ENCODE assay signal across 11 cellular contexts in the genomic region with DNA sequence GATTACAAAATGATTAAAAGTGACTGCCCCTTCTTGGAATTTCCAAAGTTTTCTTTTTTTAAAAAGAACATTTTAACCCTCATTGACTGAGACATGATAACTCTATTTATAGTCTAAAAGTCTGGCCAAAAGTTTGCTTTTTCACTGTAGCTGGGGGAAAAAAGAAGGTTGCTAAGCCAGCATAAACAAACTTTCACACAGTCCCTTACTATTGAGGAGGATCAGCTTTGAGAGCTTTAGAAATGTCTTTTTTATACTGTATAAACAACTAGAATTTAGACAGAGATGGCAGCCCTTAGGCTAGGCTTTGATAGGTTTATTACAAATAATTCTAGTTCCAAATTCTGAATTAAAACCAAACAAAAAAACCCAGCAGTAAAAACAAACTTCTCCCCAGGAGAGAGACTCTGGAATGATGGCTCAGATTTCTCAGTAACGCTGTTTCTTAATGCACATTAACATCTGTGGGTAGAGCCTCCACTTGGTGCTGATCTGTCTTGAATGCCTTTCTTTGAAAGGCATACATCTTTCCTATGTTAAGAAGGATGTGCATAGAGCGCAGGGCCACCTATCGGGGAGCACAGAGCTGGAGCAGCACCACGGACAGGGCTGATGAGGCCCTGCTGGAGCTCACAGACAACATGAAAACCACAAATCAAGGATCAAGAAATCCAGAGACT.
A peak's percentile ranks its signal among the peaks of the same experiment; 100 is the strongest.
DNase-seq lines count a peak whose midpoint lies in the region; ATAC-seq, FAIRE-seq and TF ChIP-seq lines count a peak whose summit lies in the region.
"Had no signal": no experiment of that assay in that cellular context is flagged by ENCODE, and none has a peak within 500 bp of the region (broad histone marks: within the 10 kb centered on the region; RNA-seq: fewer than 3 reads in every experiment).

No MANE protein-coding gene starts in this region.

- no peaks in the 10 kb centered on the region for H3K9me3 ChIP-seq in K562 (replicated peaks; ENCODE audit: control insufficient read depth, insufficient read depth, low read depth, low read length)
- H3K9me3 ChIP-seq in left lung: no peaks in the 10 kb centered on the region
- H3K9me3 ChIP-seq: ovary, uterus had no signal

- 0 out of 3 replicates have a peak, but pooled peaks cover 3% of the 10 kb centered on the region for H3K36me3 ChIP-seq in K562 (ENCODE audit: control insufficient read depth, insufficient read depth, low read length)
- peaks cover 0 to 14% of the 10 kb centered on the region in 2 donors for H3K36me3 ChIP-seq in left lung
- H3K36me3 ChIP-seq: ovary, uterus had no signal

- peaks cover 9 to 17% of the 10 kb centered on the region in 2 experiments for H3K4me1 ChIP-seq in K562 (replicated peaks in 1 of 2; ENCODE audit: control insufficient read depth in 2 of 2, insufficient read depth in 2 of 2, low read length in 2 of 2)
- peaks cover 12 to 29% of the 10 kb centered on the region in 2 donors for H3K4me1 ChIP-seq in left lung

- in situ Hi-C loops in K562 (cut with MboI): loop anchor here (25.0 kb wide), 1 partner anchor 446 kb away; no protein-coding TSS in a partner anchor

- no peak overlapping the region for H3K4me3 ChIP-seq in K562
- H3K4me3 ChIP-seq in left lung: no peak overlapping the region
- H3K4me3 ChIP-seq: ovary, uterus had no signal

- H3K27ac Mint-ChIP-seq in immature natural killer cell: no peak overlapping the region

- H3K36me3 Mint-ChIP-seq in immature natural killer cell: peaks cover 0 to 4% (median 0%) of the 10 kb centered on the region in 3 donors

- no peak overlapping the region for H3K4me3 Mint-ChIP-seq in immature natural killer cell

- WGBS in K562 (ENCODE audit: insufficient coverage, low coverage, missing lambda C conversion rate): 37% methylated on average over 4 of the region's 4 CpGs

- H3K27me3 Mint-ChIP-seq in immature natural killer cell (ENCODE audit: low read depth in 3 of 3): peaks cover 0 to 7% (median 3%) of the 10 kb centered on the region in 3 donors

- no peak overlapping the region for H3K9ac ChIP-seq in K562 (ENCODE audit: insufficient read depth in 1 of 2, low read depth in 2 of 2, low read length in 2 of 2)

- H3K4me1 Mint-ChIP-seq in immature natural killer cell: no peaks in the 10 kb centered on the region

- TF ChIP-seq CTCF in K562 (IDR thresholded peaks at IDR 0.05 in 2 of 3, conservative IDR thresholded peaks at IDR 0.05 in 1 of 3; ENCODE audit: insufficient read depth in 2 of 3, low read depth in 1 of 3, low read length in 3 of 3) (peak in 2 of 3 experiments; percentile 15 to 32; a peak in 2 of 6 replicates), left lung (IDR thresholded peaks at IDR 0.05) (no peak)

- H3K9me1 ChIP-seq in K562 (ENCODE audit: control insufficient read depth, insufficient read depth, low read length): no peaks in the 10 kb centered on the region

- CTCF ChIA-PET in K562 (lab: Yijun Ruan, JAX; ENCODE audit: low intra/inter-chr PET ratio): interaction anchor here (1.3 kb wide), 1 partner anchor 209 kb away, joined by 4 read pairs; no protein-coding TSS in a partner anchor

- H3K27me3 ChIP-seq in K562 (ENCODE audit: control insufficient read depth in 2 of 2, insufficient read depth in 2 of 2, low read length in 2 of 2) (no peaks in the 10 kb centered on the region), left lung (no peaks in the 10 kb centered on the region)
- H3K27me3 ChIP-seq: ovary, uterus had no signal

- no peaks in the 10 kb centered on the region for H3K9me3 Mint-ChIP-seq in immature natural killer cell

- no peak for TF ChIP-seq EP300 in K562 (IDR thresholded peaks at IDR 0.05; ENCODE audit: low read length)

- intact Hi-C loops in K562 (cut with micrococcal nuclease) (loop anchor here (5.0 kb wide), 1 partner anchor 36 kb away; no protein-coding TSS in a partner anchor), left lung (cut with DNase I) (no loop called here)

- peak; percentile 57 for FAIRE-seq in K562 (lab: Jason Lieb, UNC)

- H4K20me1 ChIP-seq in K562 (replicated peaks; ENCODE audit: control insufficient read depth, insufficient read depth, low read length): no peaks in the 10 kb centered on the region

- no peak for TF ChIP-seq RAD21 in K562 (CRISPR knock-in tag; conservative IDR thresholded peaks at IDR 0.05 in 1 of 2, IDR thresholded peaks at IDR 0.05 in 1 of 2)

- no TSS peak for BruUV-seq in K562 (replicated peaks; lab: Mats Ljungman, UMichigan)

- no peak for TF ChIP-seq POLR2A in K562 (conservative IDR thresholded peaks at IDR 0.05)

- peak; percentile 44 for DNase-seq in Ammon's horn (ENCODE audit: low spot score)
- peak; percentile 33 for DNase-seq in HPDE6-E6E7 (ENCODE audit: extremely low spot score)
- peak in 3 of 4 experiments; percentile 16 to 46 (median 20) for DNase-seq in K562 (ENCODE audit: extremely low read depth in 1 of 4, low spot score in 3 of 4)
- DNase-seq in left lung: no peak
- no peak for DNase-seq in immature natural killer cell
- DNase-seq: T-helper 1 cell, uterus had no signal

- no peak overlapping the region for H3K4me2 ChIP-seq in K562 (ENCODE audit: insufficient read depth, low read length)

- H3K79me2 ChIP-seq in K562 (ENCODE audit: control insufficient read depth, insufficient read depth, low read length): no peaks in the 10 kb centered on the region

- POLR2A ChIA-PET in K562 (lab: Yijun Ruan, JAX): interaction anchor here (1.1 kb wide), 1 partner anchor 11 kb away, joined by 4 read pairs; no protein-coding TSS in a partner anchor

- no peak overlapping the region for H2AFZ ChIP-seq in K562 (ENCODE audit: low read depth, low read length)

- ATAC-seq in K562: peak; percentile 87
- peak; percentile 30 for ATAC-seq in left lung
- no peak for ATAC-seq in HG03520 (IDR thresholded peaks at IDR 0.05; ENCODE audit: unreplicated experiment)
- ATAC-seq in HG03342 (IDR thresholded peaks at IDR 0.05; ENCODE audit: unreplicated experiment): no peak
- ATAC-seq in HG03280 (IDR thresholded peaks at IDR 0.05; ENCODE audit: unreplicated experiment): no peak

- no peak overlapping the region for H3K27ac ChIP-seq in K562 (ENCODE audit: extremely low read depth, low read depth, low read length)
- H3K27ac ChIP-seq in left lung: peak overlapping the region in 1 of 2 donors; percentile 9
- H3K27ac ChIP-seq: ovary had no signal

TF ChIP-seq in K562, 482 proteins besides CTCF, POLR2A, EP300 and RAD21:
- TF ChIP-seq PCBP2 (IDR thresholded peaks at IDR 0.05; ENCODE audit: low read depth, low read length, poor library complexity, severe bottlenecking): no peak
- peak; percentile 87 for TF ChIP-seq MIER1 (IDR thresholded peaks at IDR 0.05; ENCODE audit: low read depth)
- TF ChIP-seq, protein P1, sequence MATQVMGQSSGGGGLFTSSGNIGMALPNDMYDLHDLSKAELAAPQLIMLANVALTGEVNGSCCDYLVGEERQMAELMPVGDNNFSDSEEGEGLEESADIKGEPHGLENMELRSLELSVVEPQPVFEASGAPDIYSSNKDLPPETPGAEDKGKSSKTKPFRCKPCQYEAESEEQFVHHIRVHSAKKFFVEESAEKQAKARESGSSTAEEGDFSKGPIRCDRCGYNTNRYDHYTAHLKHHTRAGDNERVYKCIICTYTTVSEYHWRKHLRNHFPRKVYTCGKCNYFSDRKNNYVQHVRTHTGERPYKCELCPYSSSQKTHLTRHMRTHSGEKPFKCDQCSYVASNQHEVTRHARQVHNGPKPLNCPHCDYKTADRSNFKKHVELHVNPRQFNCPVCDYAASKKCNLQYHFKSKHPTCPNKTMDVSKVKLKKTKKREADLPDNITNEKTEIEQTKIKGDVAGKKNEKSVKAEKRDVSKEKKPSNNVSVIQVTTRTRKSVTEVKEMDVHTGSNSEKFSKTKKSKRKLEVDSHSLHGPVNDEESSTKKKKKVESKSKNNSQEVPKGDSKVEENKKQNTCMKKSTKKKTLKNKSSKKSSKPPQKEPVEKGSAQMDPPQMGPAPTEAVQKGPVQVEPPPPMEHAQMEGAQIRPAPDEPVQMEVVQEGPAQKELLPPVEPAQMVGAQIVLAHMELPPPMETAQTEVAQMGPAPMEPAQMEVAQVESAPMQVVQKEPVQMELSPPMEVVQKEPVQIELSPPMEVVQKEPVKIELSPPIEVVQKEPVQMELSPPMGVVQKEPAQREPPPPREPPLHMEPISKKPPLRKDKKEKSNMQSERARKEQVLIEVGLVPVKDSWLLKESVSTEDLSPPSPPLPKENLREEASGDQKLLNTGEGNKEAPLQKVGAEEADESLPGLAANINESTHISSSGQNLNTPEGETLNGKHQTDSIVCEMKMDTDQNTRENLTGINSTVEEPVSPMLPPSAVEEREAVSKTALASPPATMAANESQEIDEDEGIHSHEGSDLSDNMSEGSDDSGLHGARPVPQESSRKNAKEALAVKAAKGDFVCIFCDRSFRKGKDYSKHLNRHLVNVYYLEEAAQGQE (CRISPR knock-in tag; IDR thresholded peaks at IDR 0.05; ENCODE audit: low read depth): 0 out of 2 replicates have a peak, but pooled peaks have one; percentile 81
- TF ChIP-seq EHMT2 (IDR thresholded peaks at IDR 0.05): peak; percentile 94
- TF ChIP-seq TCF3 (CRISPR knock-in tag; IDR thresholded peaks at IDR 0.05): peak; percentile 33; the same call in 1 of the 2 replicates
- 0 out of 2 replicates have a peak, but pooled peaks have one; percentile 14 for TF ChIP-seq CBFA2T3 (IDR thresholded peaks at IDR 0.05)
TF ChIP-seq in K562: peak in this region for 5.

Comparison
In these comparisons a context has a peak if more than half of its experiments do, and no peak if none do; other contexts are left out.
1. DNase-seq: peak in Ammon's horn (single experiment), HPDE6-E6E7 (single experiment) and K562 (3 of 4); none in left lung (0 of 2) and immature natural killer cell (0 of 3).
2. ATAC-seq: peak in K562 (single experiment) and left lung (single experiment); none in HG03520 (single experiment), HG03342 (single experiment) and HG03280 (single experiment).
3. CTCF ChIP-seq: peak in K562 (2 of 3); none in left lung (0 of 2).